ENCODE assay signal across 9 cellular contexts in genomic region chr5:79800979-79801827, GRCh38.
DNase-seq lines count a peak whose midpoint lies in the region; ATAC-seq and TF ChIP-seq lines count a peak whose summit lies in the region.
"Had no signal": no experiment of that assay in that cellular context is flagged by ENCODE, and none has a peak within 500 bp of the region (broad histone marks: within the 10 kb centered on the region; RNA-seq: fewer than 3 reads in every experiment).

No MANE protein-coding gene starts in this region.

- H4K20me1 ChIP-seq in H9 (ENCODE audit: control insufficient read depth, insufficient read depth, insufficient read length): no peaks in the 10 kb centered on the region

- peak; percentile 36 for ATAC-seq in left lung
- no peak for ATAC-seq in HG02884 (IDR thresholded peaks at IDR 0.05; ENCODE audit: unreplicated experiment)

- no peaks in the 10 kb centered on the region for H3K79me1 ChIP-seq in H9 (ENCODE audit: insufficient read depth, low read depth, low read length, poor library complexity, severe bottlenecking)

- H3K23me2 ChIP-seq in H9 (ENCODE audit: insufficient read length, low read depth, low read length, poor library complexity, severe bottlenecking): no peaks in the 10 kb centered on the region

- no peak overlapping the region for H3K23ac ChIP-seq in H9 (ENCODE audit: insufficient read length, low read depth, low read length)

- H2BK5ac ChIP-seq in H9 (ENCODE audit: insufficient read length, low read length): no peak overlapping the region

- H2BK120ac ChIP-seq in H9 (ENCODE audit: low read depth, low read length, poor library complexity, severe bottlenecking): no peak overlapping the region

- H3K18ac ChIP-seq in H9 (ENCODE audit: insufficient read length, low read depth, low read length): no peak overlapping the region

- H3K4me1 ChIP-seq in left lung (peaks cover 0 to 7% of the 10 kb centered on the region in 2 donors), H9 (ENCODE audit: insufficient read depth, low read length) (no peaks in the 10 kb centered on the region)

- no peak overlapping the region for H2BK20ac ChIP-seq in H9 (ENCODE audit: low read depth, low read length, poor library complexity, severe bottlenecking)

- no peak overlapping the region for H2AFZ ChIP-seq in H9 (ENCODE audit: low read length)

- no peak overlapping the region for H2BK12ac ChIP-seq in H9 (ENCODE audit: insufficient read length, low read depth, low read length)

- H3K9me3 ChIP-seq in left lung (no peaks in the 10 kb centered on the region), H9 (ENCODE audit: control insufficient read depth, low read depth, low read length) (no peaks in the 10 kb centered on the region)

- H4K91ac ChIP-seq in H9 (ENCODE audit: insufficient read length, low read depth, low read length): no peak overlapping the region

- no CpG with 5 or more reads among the region's 8 CpGs for WGBS in H9 (ENCODE audit: extremely low coverage, insufficient read length, low lambda C conversion rate)

- H3K27me3 Mint-ChIP-seq in HFFc6 (ENCODE audit: insufficient read depth): peaks cover 2% of the 10 kb centered on the region; the same call in 1 of the 2 replicates
- H3K27me3 Mint-ChIP-seq in H9 (ENCODE audit: low read depth): no peaks in the 10 kb centered on the region

- H3K9ac ChIP-seq in H9 (ENCODE audit: extremely low read depth, insufficient read length, low read length): no peak overlapping the region

- H3K4me2 ChIP-seq in H9 (ENCODE audit: insufficient read depth, insufficient read length, low read length): no peak overlapping the region

- H3K4me3 ChIP-seq in left lung: no peak overlapping the region

- H3K4me1 Mint-ChIP-seq in HFFc6 (ENCODE audit: low read depth) (no peaks in the 10 kb centered on the region), H9 (peaks cover 2 to 3% of the 10 kb centered on the region in 2 experiments; a peak in 2 of 4 replicates)

- no peak overlapping the region for H3K56ac ChIP-seq in H9 (ENCODE audit: insufficient read length, low read depth, low read length)

- H3K79me2 ChIP-seq in H9 (ENCODE audit: insufficient read depth, low read length): no peaks in the 10 kb centered on the region

- no peak overlapping the region for H4K5ac ChIP-seq in H9 (ENCODE audit: insufficient read length, low read depth, low read length)

- H3K9me3 Mint-ChIP-seq in HFFc6 (no peaks in the 10 kb centered on the region), H9 (no peaks in the 10 kb centered on the region)

- DNase-seq in CD1c-positive myeloid dendritic cell (ENCODE audit: extremely low spot score) (peak; percentile 19), HFFc6 (no peak), SW480 (ENCODE audit: low spot score) (peak; percentile 2), left lung (no peak), NCI-H1930 (lab: John Stamatoyannopoulos, UW) (no peak), H9 (no peak), Ammon's horn (ENCODE audit: low spot score) (no peak)
- DNase-seq: Right ventricle myocardium superior had no signal

- intact Hi-C loops in left lung (cut with DNase I): no loop called here

- H3K36me3 Mint-ChIP-seq in HFFc6 (ENCODE audit: low read depth) (no peaks in the 10 kb centered on the region), H9 (ENCODE audit: insufficient read depth in 1 of 3, low read depth in 3 of 3) (no peaks in the 10 kb centered on the region)

- H3K27ac ChIP-seq in left lung (peak overlapping the region in 1 of 2 donors; percentile 15), H9 (ENCODE audit: insufficient read length, low read depth, low read length) (no peak overlapping the region)

- no peak overlapping the region for H3K14ac ChIP-seq in H9 (ENCODE audit: insufficient read depth, low read length)

- no peak overlapping the region for H3T11ph ChIP-seq in H9 (ENCODE audit: low read length)

- H3K4me3 Mint-ChIP-seq in HFFc6: peak overlapping the region; percentile 38
- H3K4me3 Mint-ChIP-seq in H9: no peak overlapping the region

- H3K4ac ChIP-seq in H9 (ENCODE audit: low read depth, low read length): no peak overlapping the region

- TF ChIP-seq CTCF in HFFc6 (IDR thresholded peaks at IDR 0.05) (no peak), left lung (IDR thresholded peaks at IDR 0.05) (no peak), H9 (conservative IDR thresholded peaks at IDR 0.05) (no peak)

- H3K27ac Mint-ChIP-seq in HFFc6 (no peak overlapping the region), H9 (peak overlapping the region in 1 of 3 experiments; percentile 24; a peak in 2 of 7 replicates)

- no peak overlapping the region for H2AK5ac ChIP-seq in H9 (ENCODE audit: insufficient read length, low read length)

- no peak overlapping the region for H2BK15ac ChIP-seq in H9 (ENCODE audit: low read depth, low read length)

- H3K27me3 ChIP-seq in left lung: no peaks in the 10 kb centered on the region
- no peaks in the 10 kb centered on the region for H3K27me3 ChIP-seq in H9 (ENCODE audit: insufficient read depth, low read length)

- H3K36me3 ChIP-seq in left lung: no peaks in the 10 kb centered on the region

- no peak overlapping the region for H4K8ac ChIP-seq in H9 (replicated peaks; ENCODE audit: insufficient read length, low read depth, low read length)

Comparison
In these comparisons a context has a peak if more than half of its experiments do, and no peak if none do; other contexts are left out.
1. DNase-seq: peak in CD1c-positive myeloid dendritic cell (single experiment) and SW480 (single experiment); none in HFFc6 (single experiment), left lung (0 of 2), NCI-H1930 (0 of 2), H9 (single experiment) and Ammon's horn (single experiment).